ENCODE assay signal across 20 cellular contexts in genomic region chr2:156398176-156398575, GRCh38.
"Had no signal": no experiment of that assay in that cellular context is flagged by ENCODE, and none has a peak within 500 bp of the region (broad histone marks: within the 10 kb centered on the region; RNA-seq: fewer than 3 reads in every experiment).

No MANE protein-coding gene starts in this region.

- H3K27ac Mint-ChIP-seq: activated CD4-positive, alpha-beta memory T cell treated with anti-CD3 and anti-CD28 coated beads, Interleukin-2, amount 10 ng/mL, durations not matched to agents 7 days and 5 days had no signal

- DNase-seq: activated CD4-positive, alpha-beta memory T cell treated with anti-CD3 and anti-CD28 coated beads, Interleukin-2, amount 10 ng/mL, durations not matched to agents 7 days and 5 days; activated CD4-positive, CD25-positive, alpha-beta regulatory T cell treated with anti-CD3 and anti-CD28 coated beads, Interleukin-2, amount 50 U/mL, for 72 hours; activated CD8-positive, alpha-beta memory T cell treated with anti-CD3 and anti-CD28 coated beads, Interleukin-2, amount 50 U/mL, for 4 hours; activated gamma-delta T cell treated with Interleukin-2 at 50 U/mL for 16 hours; activated T-cell treated with anti-CD3 and anti-CD28 coated beads, Interleukin-2, amount 50 U/mL, for 72 hours; heart right ventricle; naive B cell; occipital lobe; right cardiac atrium; stimulated activated CD4-positive, alpha-beta T cell treated with anti-CD3 and anti-CD28 coated beads, Interleukin-15, amount 100 ng/mL, for 24 hours; stimulated activated CD4-positive, alpha-beta T cell treated with anti-CD3 and anti-CD28 coated beads, Interleukin-4, amount 100 ng/mL, for 24 hours; stimulated activated naive CD4-positive, alpha-beta T cell; T-helper 9 cell; tibial artery; uterus had no signal

- H3K4me3 Mint-ChIP-seq: activated CD4-positive, alpha-beta memory T cell treated with anti-CD3 and anti-CD28 coated beads, Interleukin-2, amount 10 ng/mL, durations not matched to agents 7 days and 5 days had no signal

- H3K9me3 Mint-ChIP-seq: activated CD4-positive, alpha-beta memory T cell treated with anti-CD3 and anti-CD28 coated beads, Interleukin-2, amount 10 ng/mL, durations not matched to agents 7 days and 5 days had no signal

- H3K27me3 Mint-ChIP-seq: activated CD4-positive, alpha-beta memory T cell treated with anti-CD3 and anti-CD28 coated beads, Interleukin-2, amount 10 ng/mL, durations not matched to agents 7 days and 5 days had no signal

- ATAC-seq: activated T-cell treated with anti-CD3 and anti-CD28 coated beads, Interleukin-2, amount 50 U/mL, for 72 hours; gastroesophageal sphincter; heart right ventricle; left lobe of liver; right cardiac atrium had no signal

- H3K4me3 ChIP-seq: cardiac muscle cell, gastroesophageal sphincter, heart right ventricle, prostate gland, skin epidermis, tibial artery, uterus had no signal
